In the genomic region with DNA sequence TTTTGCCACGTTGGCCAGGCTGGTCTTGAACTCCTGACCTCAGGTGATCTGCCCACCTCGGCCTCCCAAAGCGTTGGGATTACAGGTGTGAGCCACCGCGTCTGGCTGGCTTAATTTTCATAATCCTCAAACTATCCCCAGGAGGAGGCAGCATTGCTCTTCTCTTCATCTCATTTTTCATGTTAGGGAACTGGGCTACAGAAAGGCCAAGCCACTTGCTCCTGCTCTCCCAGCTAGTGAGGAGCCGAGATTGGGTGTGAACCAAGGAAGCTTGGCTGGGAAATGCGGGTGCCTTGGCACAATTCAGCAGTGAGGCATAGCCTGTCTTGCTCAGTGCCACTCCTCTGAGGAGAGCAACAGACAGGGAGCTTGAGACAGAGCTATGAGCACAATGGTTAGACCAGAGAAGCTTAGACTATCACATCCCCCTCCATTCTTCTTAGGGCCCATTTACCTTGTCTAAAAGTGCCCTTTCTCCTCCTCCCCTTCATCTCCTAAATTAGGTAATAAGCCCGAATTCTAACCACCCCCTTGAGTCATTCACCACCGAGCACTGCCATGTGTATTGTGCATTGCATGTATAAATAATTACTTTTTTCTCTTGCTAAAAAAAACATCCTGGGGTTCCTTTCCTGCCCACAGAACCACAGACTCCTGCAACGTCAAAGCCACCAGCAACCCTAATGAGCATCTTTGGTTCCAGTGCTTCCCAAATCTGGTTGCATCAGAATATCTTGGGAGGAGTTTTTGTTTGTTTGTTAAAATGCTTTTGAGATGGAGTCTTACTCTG, we compare ENCODE assay signal across 9 cellular contexts. TPM values are rescaled to one million over a fixed set of nuclear protein-coding genes. Genes with fewer than 3 reads are reported as not detected.
A peak's percentile ranks its signal among the peaks of the same experiment; 100 is the strongest.
DNase-seq lines count a peak whose midpoint lies in the region; ATAC-seq and TF ChIP-seq lines count a peak whose summit lies in the region.
"Had no signal": no experiment of that assay in that cellular context is flagged by ENCODE, and none has a peak within 500 bp of the region (broad histone marks: within the 10 kb centered on the region; RNA-seq: fewer than 3 reads in every experiment).

No MANE protein-coding gene starts in this region.

- H3K27me3 ChIP-seq in BE2C, result 0 out of 2 replicates have a peak, but pooled peaks cover 2% of the 10 kb centered on the region

- DNase-seq in BE2C (no peak), GM12864 (ENCODE audit: low read depth) (no peak), NOMO-1 treated with DMSO at 0.1 percent for 48 hours (lab: John Stamatoyannopoulos, UW; ENCODE audit: unreplicated experiment) (peak; percentile 75), epithelial cell of esophagus (ENCODE audit: low read depth) (peak; percentile 7)
- no peak for DNase-seq in activated naive CD4-positive, alpha-beta T cell treated with anti-CD3 and anti-CD28 coated beads, Interleukin-2, amount 50 U/mL, for 16 hours
- DNase-seq: spleen had no signal

- no peaks in the 10 kb centered on the region for H3K4me1 ChIP-seq in BE2C

- peak; percentile 18; the same call in 1 of the 2 replicates for TF ChIP-seq CTCF in BE2C (IDR thresholded peaks at IDR 0.05; ENCODE audit: low read depth, low read length)
- TF ChIP-seq CTCF in GM12864 (IDR thresholded peaks at IDR 0.05; ENCODE audit: low read depth, low read length, missing control alignments), result peak; percentile 19
- TF ChIP-seq CTCF in epithelial cell of esophagus (IDR thresholded peaks at IDR 0.05; ENCODE audit: insufficient read depth, low read depth, low read length, missing control alignments), result no peak

- ATAC-seq in HG03280 (IDR thresholded peaks at IDR 0.05; ENCODE audit: unreplicated experiment) (no peak), GM21723 (IDR thresholded peaks at IDR 0.05; ENCODE audit: unreplicated experiment) (no peak), GM21529 (IDR thresholded peaks at IDR 0.05; ENCODE audit: unreplicated experiment) (no peak)

- H3K36me3 ChIP-seq in BE2C, result no peaks in the 10 kb centered on the region

- H3K4me3 ChIP-seq in BE2C (ENCODE audit: low read depth, low read length) (no peak overlapping the region), GM12864 (ENCODE audit: low read depth, low read length) (no peak overlapping the region), epithelial cell of esophagus (ENCODE audit: low read length) (no peak overlapping the region)
- H3K4me3 ChIP-seq: spleen had no signal

- H3K9me3 ChIP-seq in BE2C, result no peaks in the 10 kb centered on the region

RNA-seq across cellular contexts. Expression of gene KIF19, which starts 20.0 kb away (rescaled TPM):
- 0.54 TPM for polyA plus RNA-seq in BE2C (2012; ENCODE audit: insufficient read depth, insufficient read length, low read depth)

RNA-seq across cellular contexts. Expression of gene DNAI2, which starts 32.0 kb away (rescaled TPM):
- not detected for polyA plus RNA-seq in BE2C (2012; ENCODE audit: insufficient read depth, insufficient read length, low read depth)

RNA-seq across cellular contexts. Expression of gene BTBD17, which starts 55.6 kb away (rescaled TPM):
- 1.0 TPM for polyA plus RNA-seq in BE2C (2012; ENCODE audit: insufficient read depth, insufficient read length, low read depth)

Comparison
In these comparisons a context has a peak if more than half of its experiments do, and no peak if none do; other contexts are left out.
1. DNase-seq: peak in NOMO-1 treated with DMSO at 0.1 percent for 48 hours (single experiment) and epithelial cell of esophagus (single experiment); none in BE2C (single experiment), GM12864 (single experiment) and activated naive CD4-positive, alpha-beta T cell treated with anti-CD3 and anti-CD28 coated beads, Interleukin-2, amount 50 U/mL, for 16 hours (single experiment).